Comparison of ENCODE assay signal across 1 cellular context in the genomic region with DNA sequence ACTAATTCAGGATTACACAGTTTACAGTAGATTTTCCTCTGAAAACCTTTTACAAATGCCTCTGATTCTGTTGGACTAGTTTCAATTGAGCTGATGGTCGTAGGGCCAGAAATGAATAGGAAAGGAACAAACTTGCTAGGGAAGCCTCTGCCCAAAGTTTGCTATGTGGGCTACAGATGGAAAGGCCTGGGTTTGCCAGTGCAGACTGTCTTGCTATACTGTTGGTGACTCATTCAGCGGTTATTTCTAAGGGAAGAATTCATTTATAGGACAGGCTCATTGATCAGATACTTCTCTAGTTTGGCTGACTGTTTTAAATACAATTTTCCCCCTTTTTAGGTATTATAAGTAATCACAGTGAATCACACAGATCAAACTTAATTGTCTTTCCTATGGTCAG.
TF ChIP-seq lines count a peak whose summit lies in the region.

No MANE protein-coding gene starts in this region.

TF ChIP-seq in IMR-90, 13 proteins besides CTCF, POLR2A, EP300 and RAD21 (continued from another document):
- TF ChIP-seq FOS (IDR thresholded peaks at IDR 0.05; ENCODE audit: low read depth, low read length) (peak; percentile 36), MAZ (IDR thresholded peaks at IDR 0.05; ENCODE audit: borderline replicate concordance, low read depth, low read length) (no peak), CHD1 (IDR thresholded peaks at IDR 0.05; ENCODE audit: low read depth, low read length) (no peak), NFE2L2 (IDR thresholded peaks at IDR 0.05; ENCODE audit: low read depth, low read length) (no peak)
